In the genomic region with DNA sequence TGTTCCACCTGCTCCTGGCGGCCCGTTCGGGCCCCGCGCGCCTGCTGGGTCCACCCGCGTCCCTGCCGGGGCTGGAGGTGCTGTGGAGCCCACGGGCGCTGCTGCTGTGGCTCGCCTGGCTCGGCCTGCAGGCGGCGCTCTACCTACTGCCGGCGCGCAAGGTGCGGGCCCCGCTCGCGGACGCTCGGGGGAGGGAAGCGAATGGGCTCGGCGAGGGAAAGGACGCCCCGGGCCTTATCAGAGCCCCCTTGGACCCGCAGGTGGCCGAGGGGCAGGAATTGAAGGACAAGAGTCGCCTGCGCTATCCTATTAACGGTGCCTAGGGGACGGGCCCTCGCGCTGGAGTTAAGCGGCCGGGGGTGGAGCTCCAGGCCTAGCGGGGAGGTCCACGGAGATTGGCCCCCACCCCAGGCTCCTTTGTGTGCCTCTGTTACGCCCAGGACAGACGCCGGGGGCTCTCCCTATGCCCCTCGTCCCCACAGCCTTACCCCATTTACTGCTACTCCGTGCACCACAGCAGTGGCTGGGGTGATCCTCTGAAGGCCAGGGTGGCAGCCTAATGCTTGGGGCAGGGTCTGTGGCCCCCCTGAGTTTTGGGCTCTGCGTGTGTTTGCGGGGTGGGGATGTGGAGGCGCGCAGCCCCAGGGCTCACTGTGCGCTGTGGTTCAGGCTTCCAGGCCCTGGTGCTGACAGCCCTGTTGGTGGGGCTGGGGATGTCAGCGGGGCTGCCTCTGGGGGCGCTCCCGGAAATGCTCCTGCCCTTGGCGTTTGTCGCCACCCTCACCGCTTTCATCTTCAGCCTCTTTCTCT, we compare ENCODE assay signal across 1 cellular context.
TF ChIP-seq lines count a peak whose summit lies in the region.

No MANE protein-coding gene starts in this region.

TF ChIP-seq in K562, 482 proteins besides CTCF, POLR2A, EP300 and RAD21 (continued from another document and continues in another):
- TF ChIP-seq, protein P1, sequence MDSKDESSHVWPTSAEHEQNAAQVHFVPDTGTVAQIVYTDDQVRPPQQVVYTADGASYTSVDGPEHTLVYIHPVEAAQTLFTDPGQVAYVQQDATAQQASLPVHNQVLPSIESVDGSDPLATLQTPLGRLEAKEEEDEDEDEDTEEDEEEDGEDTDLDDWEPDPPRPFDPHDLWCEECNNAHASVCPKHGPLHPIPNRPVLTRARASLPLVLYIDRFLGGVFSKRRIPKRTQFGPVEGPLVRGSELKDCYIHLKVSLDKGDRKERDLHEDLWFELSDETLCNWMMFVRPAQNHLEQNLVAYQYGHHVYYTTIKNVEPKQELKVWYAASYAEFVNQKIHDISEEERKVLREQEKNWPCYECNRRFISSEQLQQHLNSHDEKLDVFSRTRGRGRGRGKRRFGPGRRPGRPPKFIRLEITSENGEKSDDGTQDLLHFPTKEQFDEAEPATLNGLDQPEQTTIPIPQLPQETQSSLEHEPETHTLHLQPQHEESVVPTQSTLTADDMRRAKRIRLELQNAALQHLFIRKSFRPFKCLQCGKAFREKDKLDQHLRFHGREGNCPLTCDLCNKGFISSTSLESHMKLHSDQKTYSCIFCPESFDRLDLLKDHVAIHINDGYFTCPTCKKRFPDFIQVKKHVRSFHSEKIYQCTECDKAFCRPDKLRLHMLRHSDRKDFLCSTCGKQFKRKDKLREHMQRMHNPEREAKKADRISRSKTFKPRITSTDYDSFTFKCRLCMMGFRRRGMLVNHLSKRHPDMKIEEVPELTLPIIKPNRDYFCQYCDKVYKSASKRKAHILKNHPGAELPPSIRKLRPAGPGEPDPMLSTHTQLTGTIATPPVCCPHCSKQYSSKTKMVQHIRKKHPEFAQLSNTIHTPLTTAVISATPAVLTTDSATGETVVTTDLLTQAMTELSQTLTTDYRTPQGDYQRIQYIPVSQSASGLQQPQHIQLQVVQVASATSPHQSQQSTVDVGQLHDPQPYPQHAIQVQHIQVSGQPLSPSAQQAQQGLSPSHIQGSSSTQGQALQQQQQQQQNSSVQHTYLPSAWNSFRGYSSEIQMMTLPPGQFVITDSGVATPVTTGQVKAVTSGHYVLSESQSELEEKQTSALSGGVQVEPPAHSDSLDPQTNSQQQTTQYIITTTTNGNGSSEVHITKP (IDR thresholded peaks at IDR 0.05; ENCODE audit: partially characterized antibody): peak; percentile 66
- no peak for TF ChIP-seq KLF16 (IDR thresholded peaks at IDR 0.05)
- TF ChIP-seq SIN3A (IDR thresholded peaks at IDR 0.05; ENCODE audit: borderline replicate concordance in 2 of 2, control insufficient read depth in 1 of 2, low read depth in 2 of 2, low read length in 2 of 2): peak in 1 of 2 experiments; percentile 52; a peak in 1 of 4 replicates
- TF ChIP-seq CBX3 (IDR thresholded peaks at IDR 0.05; ENCODE audit: borderline replicate concordance in 1 of 2, low read length in 2 of 2): no peak
- TF ChIP-seq ZNF12 (CRISPR knock-in tag; IDR thresholded peaks at IDR 0.05): no peak
- no peak for TF ChIP-seq PHB2 (IDR thresholded peaks at IDR 0.05; ENCODE audit: low read depth)
- TF ChIP-seq HOXB6 (CRISPR knock-in tag; IDR thresholded peaks at IDR 0.05; ENCODE audit: borderline replicate concordance): no peak
- no peak for TF ChIP-seq FOSL1 (tag; conservative IDR thresholded peaks at IDR 0.05)
- TF ChIP-seq ARID1B (IDR thresholded peaks at IDR 0.05): no peak
- TF ChIP-seq NR4A1 (CRISPR knock-in tag; IDR thresholded peaks at IDR 0.05): no peak
- TF ChIP-seq NR4A1 (tag; IDR thresholded peaks at IDR 0.05): no peak
- TF ChIP-seq STAT5A (IDR thresholded peaks at IDR 0.05; ENCODE audit: borderline replicate concordance, low read length): no peak
- no peak for TF ChIP-seq MEF2A (IDR thresholded peaks at IDR 0.05; ENCODE audit: control insufficient read depth, low read depth, low read length)
- TF ChIP-seq, protein P2, sequence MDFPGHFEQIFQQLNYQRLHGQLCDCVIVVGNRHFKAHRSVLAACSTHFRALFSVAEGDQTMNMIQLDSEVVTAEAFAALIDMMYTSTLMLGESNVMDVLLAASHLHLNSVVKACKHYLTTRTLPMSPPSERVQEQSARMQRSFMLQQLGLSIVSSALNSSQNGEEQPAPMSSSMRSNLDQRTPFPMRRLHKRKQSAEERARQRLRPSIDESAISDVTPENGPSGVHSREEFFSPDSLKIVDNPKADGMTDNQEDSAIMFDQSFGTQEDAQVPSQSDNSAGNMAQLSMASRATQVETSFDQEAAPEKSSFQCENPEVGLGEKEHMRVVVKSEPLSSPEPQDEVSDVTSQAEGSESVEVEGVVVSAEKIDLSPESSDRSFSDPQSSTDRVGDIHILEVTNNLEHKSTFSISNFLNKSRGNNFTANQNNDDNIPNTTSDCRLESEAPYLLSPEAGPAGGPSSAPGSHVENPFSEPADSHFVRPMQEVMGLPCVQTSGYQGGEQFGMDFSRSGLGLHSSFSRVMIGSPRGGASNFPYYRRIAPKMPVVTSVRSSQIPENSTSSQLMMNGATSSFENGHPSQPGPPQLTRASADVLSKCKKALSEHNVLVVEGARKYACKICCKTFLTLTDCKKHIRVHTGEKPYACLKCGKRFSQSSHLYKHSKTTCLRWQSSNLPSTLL (IDR thresholded peaks at IDR 0.05): no peak
- TF ChIP-seq, protein P3, sequence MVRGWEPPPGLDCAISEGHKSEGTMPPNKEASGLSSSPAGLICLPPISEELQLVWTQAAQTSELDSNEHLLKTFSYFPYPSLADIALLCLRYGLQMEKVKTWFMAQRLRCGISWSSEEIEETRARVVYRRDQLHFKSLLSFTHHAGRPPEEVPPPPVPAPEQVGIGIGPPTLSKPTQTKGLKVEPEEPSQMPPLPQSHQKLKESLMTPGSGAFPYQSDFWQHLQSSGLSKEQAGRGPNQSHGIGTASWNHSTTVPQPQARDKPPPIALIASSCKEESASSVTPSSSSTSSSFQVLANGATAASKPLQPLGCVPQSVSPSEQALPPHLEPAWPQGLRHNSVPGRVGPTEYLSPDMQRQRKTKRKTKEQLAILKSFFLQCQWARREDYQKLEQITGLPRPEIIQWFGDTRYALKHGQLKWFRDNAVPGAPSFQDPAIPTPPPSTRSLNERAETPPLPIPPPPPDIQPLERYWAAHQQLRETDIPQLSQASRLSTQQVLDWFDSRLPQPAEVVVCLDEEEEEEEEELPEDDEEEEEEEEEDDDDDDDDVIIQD (CRISPR knock-in tag; IDR thresholded peaks at IDR 0.05): no peak
- peak; percentile 24; the same call in 1 of the 2 replicates for TF ChIP-seq JUN (IDR thresholded peaks at IDR 0.05; ENCODE audit: borderline replicate concordance, low read depth, low read length)
- TF ChIP-seq JUN (CRISPR knock-in tag; IDR thresholded peaks at IDR 0.05; ENCODE audit: borderline replicate concordance): no peak
- no peak for TF ChIP-seq ZNF121 (CRISPR knock-in tag; conservative IDR thresholded peaks at IDR 0.05)
- TF ChIP-seq MECOM (CRISPR knock-in tag; IDR thresholded peaks at IDR 0.05): no peak
- peak; percentile 39 for TF ChIP-seq KDM5B (IDR thresholded peaks at IDR 0.05; ENCODE audit: insufficient replicate concordance, low read depth, low read length)
- TF ChIP-seq, protein P4, sequence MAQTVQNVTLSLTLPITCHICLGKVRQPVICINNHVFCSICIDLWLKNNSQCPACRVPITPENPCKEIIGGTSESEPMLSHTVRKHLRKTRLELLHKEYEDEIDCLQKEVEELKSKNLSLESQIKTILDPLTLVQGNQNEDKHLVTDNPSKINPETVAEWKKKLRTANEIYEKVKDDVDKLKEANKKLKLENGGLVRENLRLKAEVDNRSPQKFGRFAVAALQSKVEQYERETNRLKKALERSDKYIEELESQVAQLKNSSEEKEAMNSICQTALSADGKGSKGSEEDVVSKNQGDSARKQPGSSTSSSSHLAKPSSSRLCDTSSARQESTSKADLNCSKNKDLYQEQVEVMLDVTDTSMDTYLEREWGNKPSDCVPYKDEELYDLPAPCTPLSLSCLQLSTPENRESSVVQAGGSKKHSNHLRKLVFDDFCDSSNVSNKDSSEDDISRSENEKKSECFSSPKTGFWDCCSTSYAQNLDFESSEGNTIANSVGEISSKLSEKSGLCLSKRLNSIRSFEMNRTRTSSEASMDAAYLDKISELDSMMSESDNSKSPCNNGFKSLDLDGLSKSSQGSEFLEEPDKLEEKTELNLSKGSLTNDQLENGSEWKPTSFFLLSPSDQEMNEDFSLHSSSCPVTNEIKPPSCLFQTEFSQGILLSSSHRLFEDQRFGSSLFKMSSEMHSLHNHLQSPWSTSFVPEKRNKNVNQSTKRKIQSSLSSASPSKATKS (CRISPR knock-in tag; IDR thresholded peaks at IDR 0.05): no peak
- TF ChIP-seq BRCA1 (IDR thresholded peaks at IDR 0.05): no peak
- TF ChIP-seq BRCA1 (CRISPR knock-in tag; IDR thresholded peaks at IDR 0.05): no peak
- TF ChIP-seq ZNF174 (CRISPR knock-in tag; IDR thresholded peaks at IDR 0.05): no peak
- TF ChIP-seq OTX1 (CRISPR knock-in tag; IDR thresholded peaks at IDR 0.05): no peak
- TF ChIP-seq SOX6 (IDR thresholded peaks at IDR 0.05): peak; percentile 48; the same call in 1 of the 2 replicates
- 0 out of 2 replicates have a peak, but pooled peaks have one; percentile 18 for TF ChIP-seq MTA2 (IDR thresholded peaks at IDR 0.05; ENCODE audit: low read depth)
- TF ChIP-seq TARDBP (IDR thresholded peaks at IDR 0.05): peak; percentile 98
- peak; percentile 38 for TF ChIP-seq ZBTB7A (IDR thresholded peaks at IDR 0.05; ENCODE audit: borderline replicate concordance, control insufficient read depth, low read depth, low read length)
- TF ChIP-seq, protein P5, sequence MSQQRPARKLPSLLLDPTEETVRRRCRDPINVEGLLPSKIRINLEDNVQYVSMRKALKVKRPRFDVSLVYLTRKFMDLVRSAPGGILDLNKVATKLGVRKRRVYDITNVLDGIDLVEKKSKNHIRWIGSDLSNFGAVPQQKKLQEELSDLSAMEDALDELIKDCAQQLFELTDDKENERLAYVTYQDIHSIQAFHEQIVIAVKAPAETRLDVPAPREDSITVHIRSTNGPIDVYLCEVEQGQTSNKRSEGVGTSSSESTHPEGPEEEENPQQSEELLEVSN (IDR thresholded peaks at IDR 0.05; ENCODE audit: borderline replicate concordance in 1 of 2, extremely low read depth in 1 of 2, insufficient read depth in 1 of 2, insufficient read length in 1 of 2, low read depth in 1 of 2, low read length in 1 of 2, poor library complexity in 1 of 2, severe bottlenecking in 1 of 2): peak; percentile 51 to 87
- TF ChIP-seq, protein P6, sequence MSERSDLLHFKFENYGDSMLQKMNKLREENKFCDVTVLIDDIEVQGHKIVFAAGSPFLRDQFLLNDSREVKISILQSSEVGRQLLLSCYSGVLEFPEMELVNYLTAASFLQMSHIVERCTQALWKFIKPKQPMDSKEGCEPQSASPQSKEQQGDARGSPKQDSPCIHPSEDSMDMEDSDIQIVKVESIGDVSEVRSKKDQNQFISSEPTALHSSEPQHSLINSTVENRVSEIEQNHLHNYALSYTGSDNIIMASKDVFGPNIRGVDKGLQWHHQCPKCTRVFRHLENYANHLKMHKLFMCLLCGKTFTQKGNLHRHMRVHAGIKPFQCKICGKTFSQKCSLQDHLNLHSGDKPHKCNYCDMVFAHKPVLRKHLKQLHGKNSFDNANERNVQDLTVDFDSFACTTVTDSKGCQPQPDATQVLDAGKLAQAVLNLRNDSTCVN (CRISPR knock-in tag; IDR thresholded peaks at IDR 0.05): no peak
- TF ChIP-seq MEF2D (tag; conservative IDR thresholded peaks at IDR 0.05; ENCODE audit: low read depth): no peak
- TF ChIP-seq, protein P7, sequence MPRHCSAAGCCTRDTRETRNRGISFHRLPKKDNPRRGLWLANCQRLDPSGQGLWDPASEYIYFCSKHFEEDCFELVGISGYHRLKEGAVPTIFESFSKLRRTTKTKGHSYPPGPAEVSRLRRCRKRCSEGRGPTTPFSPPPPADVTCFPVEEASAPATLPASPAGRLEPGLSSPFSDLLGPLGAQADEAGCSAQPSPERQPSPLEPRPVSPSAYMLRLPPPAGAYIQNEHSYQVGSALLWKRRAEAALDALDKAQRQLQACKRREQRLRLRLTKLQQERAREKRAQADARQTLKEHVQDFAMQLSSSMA (CRISPR knock-in tag; IDR thresholded peaks at IDR 0.05): no peak
- TF ChIP-seq, protein P8, sequence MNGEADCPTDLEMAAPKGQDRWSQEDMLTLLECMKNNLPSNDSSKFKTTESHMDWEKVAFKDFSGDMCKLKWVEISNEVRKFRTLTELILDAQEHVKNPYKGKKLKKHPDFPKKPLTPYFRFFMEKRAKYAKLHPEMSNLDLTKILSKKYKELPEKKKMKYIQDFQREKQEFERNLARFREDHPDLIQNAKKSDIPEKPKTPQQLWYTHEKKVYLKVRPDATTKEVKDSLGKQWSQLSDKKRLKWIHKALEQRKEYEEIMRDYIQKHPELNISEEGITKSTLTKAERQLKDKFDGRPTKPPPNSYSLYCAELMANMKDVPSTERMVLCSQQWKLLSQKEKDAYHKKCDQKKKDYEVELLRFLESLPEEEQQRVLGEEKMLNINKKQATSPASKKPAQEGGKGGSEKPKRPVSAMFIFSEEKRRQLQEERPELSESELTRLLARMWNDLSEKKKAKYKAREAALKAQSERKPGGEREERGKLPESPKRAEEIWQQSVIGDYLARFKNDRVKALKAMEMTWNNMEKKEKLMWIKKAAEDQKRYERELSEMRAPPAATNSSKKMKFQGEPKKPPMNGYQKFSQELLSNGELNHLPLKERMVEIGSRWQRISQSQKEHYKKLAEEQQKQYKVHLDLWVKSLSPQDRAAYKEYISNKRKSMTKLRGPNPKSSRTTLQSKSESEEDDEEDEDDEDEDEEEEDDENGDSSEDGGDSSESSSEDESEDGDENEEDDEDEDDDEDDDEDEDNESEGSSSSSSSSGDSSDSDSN (IDR thresholded peaks at IDR 0.05; ENCODE audit: borderline replicate concordance in 1 of 2, low read depth in 2 of 2, low read length in 2 of 2): peak; percentile 44 to 48; a peak in 1 of 4 replicates
- peak; percentile 27; the same call in 1 of the 2 replicates for TF ChIP-seq GABPA (tag; conservative IDR thresholded peaks at IDR 0.05; ENCODE audit: low read depth)
- no peak for TF ChIP-seq CBFB (CRISPR knock-in tag; IDR thresholded peaks at IDR 0.05)
- 0 out of 2 replicates have a peak, but pooled peaks have one; percentile 48 for TF ChIP-seq ZNF282 (CRISPR knock-in tag; IDR thresholded peaks at IDR 0.05)
- no peak for TF ChIP-seq ZNF408 (CRISPR knock-in tag; IDR thresholded peaks at IDR 0.05; ENCODE audit: low read depth)
- TF ChIP-seq RBM39 (optimal IDR thresholded peaks at IDR 0.05; ENCODE audit: low read depth, low read length): peak; percentile 19
- TF ChIP-seq NONO (IDR thresholded peaks at IDR 0.05; ENCODE audit: low read depth in 2 of 2, low read length in 1 of 2): peak in 1 of 2 experiments; percentile 94; a peak in 2 of 4 replicates
- TF ChIP-seq FIP1L1 (IDR thresholded peaks at IDR 0.05; ENCODE audit: low read depth, low read length, poor library complexity, severe bottlenecking): peak; percentile 96
- no peak for TF ChIP-seq SIRT6 (IDR thresholded peaks at IDR 0.05; ENCODE audit: low read depth, low read length)
- TF ChIP-seq, protein P9, sequence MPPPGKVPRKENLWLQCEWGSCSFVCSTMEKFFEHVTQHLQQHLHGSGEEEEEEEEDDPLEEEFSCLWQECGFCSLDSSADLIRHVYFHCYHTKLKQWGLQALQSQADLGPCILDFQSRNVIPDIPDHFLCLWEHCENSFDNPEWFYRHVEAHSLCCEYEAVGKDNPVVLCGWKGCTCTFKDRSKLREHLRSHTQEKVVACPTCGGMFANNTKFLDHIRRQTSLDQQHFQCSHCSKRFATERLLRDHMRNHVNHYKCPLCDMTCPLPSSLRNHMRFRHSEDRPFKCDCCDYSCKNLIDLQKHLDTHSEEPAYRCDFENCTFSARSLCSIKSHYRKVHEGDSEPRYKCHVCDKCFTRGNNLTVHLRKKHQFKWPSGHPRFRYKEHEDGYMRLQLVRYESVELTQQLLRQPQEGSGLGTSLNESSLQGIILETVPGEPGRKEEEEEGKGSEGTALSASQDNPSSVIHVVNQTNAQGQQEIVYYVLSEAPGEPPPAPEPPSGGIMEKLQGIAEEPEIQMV (tag; conservative IDR thresholded peaks at IDR 0.05; ENCODE audit: low read depth): 0 out of 2 replicates have a peak, but pooled peaks have one; percentile 24
- no peak for TF ChIP-seq HMG20B (CRISPR knock-in tag; IDR thresholded peaks at IDR 0.05)
- TF ChIP-seq ATF7 (IDR thresholded peaks at IDR 0.05): peak; percentile 46; the same call in 1 of the 2 replicates
- no peak for TF ChIP-seq LEF1 (IDR thresholded peaks at IDR 0.05)
- no peak for TF ChIP-seq PTRF (tag; IDR thresholded peaks at IDR 0.05)
